1 cellular context compared by ENCODE assay signal in the genomic region with DNA sequence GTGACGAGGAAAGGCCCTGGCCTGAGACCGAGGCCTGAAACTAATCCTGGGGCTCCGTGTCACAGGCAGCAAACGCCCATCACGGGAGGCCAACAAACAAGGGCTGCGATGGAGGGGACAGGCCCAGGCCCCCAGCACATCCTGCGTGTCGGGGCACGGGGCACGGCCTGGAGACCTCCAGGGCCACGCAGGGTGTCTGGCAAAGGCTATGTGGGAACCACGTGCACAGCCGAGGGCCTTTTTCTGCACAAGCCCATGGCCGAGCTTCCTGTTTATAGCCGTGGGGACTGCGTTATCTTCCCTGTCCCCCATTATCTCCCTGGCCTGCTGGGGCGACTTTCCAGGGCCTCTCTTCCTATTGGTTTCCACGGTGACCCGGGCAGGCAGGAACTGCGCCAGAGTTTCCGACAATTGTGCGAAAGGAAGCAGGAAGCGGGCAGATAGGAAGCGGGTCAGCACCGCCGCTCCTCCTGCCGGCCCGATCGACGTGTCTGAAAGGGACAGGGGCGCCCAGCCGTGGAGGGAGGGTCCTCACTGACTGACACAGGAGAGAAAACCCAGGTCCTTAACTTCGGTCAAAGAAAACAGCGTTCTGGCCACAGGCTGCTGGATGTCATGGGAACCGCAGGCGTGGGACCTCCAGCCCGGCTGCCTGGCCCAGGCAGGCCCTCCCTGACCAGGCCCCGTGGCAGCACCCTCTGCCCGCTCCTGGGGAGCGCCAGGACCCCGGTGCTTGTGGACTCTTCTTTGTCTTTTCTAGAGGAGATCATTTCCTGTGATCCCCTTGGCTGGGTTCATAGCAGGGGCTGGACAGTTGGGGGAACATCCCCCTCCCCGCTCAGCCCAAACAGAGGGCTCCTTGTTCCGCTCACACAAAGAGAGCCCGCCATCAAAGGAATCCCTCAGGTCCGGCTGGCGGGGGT.
A peak's percentile ranks its signal among the peaks of the same experiment; 100 is the strongest.
TF ChIP-seq lines count a peak whose summit lies in the region.

No MANE protein-coding gene starts in this region.

TF ChIP-seq in K562, 482 proteins besides CTCF, POLR2A, EP300 and RAD21 (continued from another document and continues in another):
- TF ChIP-seq ZNF146 (CRISPR knock-in tag; IDR thresholded peaks at IDR 0.05; ENCODE audit: unreplicated experiment) (no peak), PHF21A (IDR thresholded peaks at IDR 0.05; ENCODE audit: borderline replicate concordance, low read depth) (no peak), GTF2A2 (tag; IDR thresholded peaks at IDR 0.05) (no peak), LCOR (CRISPR knock-in tag; IDR thresholded peaks at IDR 0.05) (peak; percentile 69; the same call in 1 of the 2 replicates), MCM2 (IDR thresholded peaks at IDR 0.05; ENCODE audit: low read depth) (no peak), RBM14 (IDR thresholded peaks at IDR 0.05; ENCODE audit: borderline replicate concordance, insufficient read depth, low read depth, low read length) (no peak), PYGO2 (tag; IDR thresholded peaks at IDR 0.05) (no peak), ZNF431 (CRISPR knock-in tag; IDR thresholded peaks at IDR 0.05) (no peak), KLF6 (CRISPR knock-in tag; IDR thresholded peaks at IDR 0.05; ENCODE audit: borderline replicate concordance) (no peak), BRF1 (IDR thresholded peaks at IDR 0.05; ENCODE audit: borderline replicate concordance, extremely low read depth, insufficient read length) (no peak), SIN3B (IDR thresholded peaks at IDR 0.05; ENCODE audit: low read depth) (no peak; the same call in 1 of the 2 replicates), ZC3H11A (IDR thresholded peaks at IDR 0.05; ENCODE audit: low read depth, low read length) (no peak), HMG20A (CRISPR knock-in tag; conservative IDR thresholded peaks at IDR 0.05) (no peak), ZNF583 (CRISPR knock-in tag; IDR thresholded peaks at IDR 0.05) (0 out of 2 replicates have a peak, but pooled peaks have one; percentile 78), STAT5A (IDR thresholded peaks at IDR 0.05; ENCODE audit: borderline replicate concordance, low read length) (no peak), EHMT2 (IDR thresholded peaks at IDR 0.05) (no peak), ZNF41 (CRISPR knock-in tag; conservative IDR thresholded peaks at IDR 0.05) (no peak), ZKSCAN3 (CRISPR knock-in tag; IDR thresholded peaks at IDR 0.05) (no peak), HDAC1 (IDR thresholded peaks at IDR 0.05) (0 out of 4 replicates have a peak, but pooled peaks of 1 of the 2 experiments have one; percentile 48), JUNB (CRISPR knock-in tag; conservative IDR thresholded peaks at IDR 0.05) (no peak), MYBL2 (IDR thresholded peaks at IDR 0.05; ENCODE audit: low read depth) (no peak), MYBL2 (CRISPR knock-in tag; IDR thresholded peaks at IDR 0.05; ENCODE audit: borderline replicate concordance) (no peak), ZFP1 (CRISPR knock-in tag; IDR thresholded peaks at IDR 0.05) (no peak), TFAM (CRISPR knock-in tag; conservative IDR thresholded peaks at IDR 0.05) (no peak), TCFL5 (CRISPR knock-in tag; conservative IDR thresholded peaks at IDR 0.05) (no peak), NUFIP1 (IDR thresholded peaks at IDR 0.05; ENCODE audit: partially characterized antibody) (no peak), FOS (IDR thresholded peaks at IDR 0.05; ENCODE audit: extremely low read depth, insufficient read length) (no peak), GTF2E2 (tag; IDR thresholded peaks at IDR 0.05) (no peak; the same call in 1 of the 2 replicates), SRF (CRISPR knock-in tag; IDR thresholded peaks at IDR 0.05) (no peak), SP2 (IDR thresholded peaks at IDR 0.05; ENCODE audit: extremely low read depth, low read depth, low read length, poor library complexity, severe bottlenecking) (no peak), MECOM (CRISPR knock-in tag; IDR thresholded peaks at IDR 0.05) (no peak), ZNF274 (IDR thresholded peaks at IDR 0.05; ENCODE audit: borderline replicate concordance, low read depth, low read length) (no peak), XRCC5 (IDR thresholded peaks at IDR 0.05; ENCODE audit: low read depth, low read length) (no peak), C11orf30 (IDR thresholded peaks at IDR 0.05; ENCODE audit: low read depth) (no peak), FUS (optimal IDR thresholded peaks at IDR 0.05; ENCODE audit: low read depth, low read length) (no peak), NFXL1 (CRISPR knock-in tag; IDR thresholded peaks at IDR 0.05) (no peak), SMARCA4 (IDR thresholded peaks at IDR 0.05) (peak; percentile 51), HMG20B (CRISPR knock-in tag; IDR thresholded peaks at IDR 0.05) (no peak), ELF1 (tag; IDR thresholded peaks at IDR 0.05) (peak; percentile 87), ZNF57 (CRISPR knock-in tag; IDR thresholded peaks at IDR 0.05) (no peak)
- TF ChIP-seq, protein P1, sequence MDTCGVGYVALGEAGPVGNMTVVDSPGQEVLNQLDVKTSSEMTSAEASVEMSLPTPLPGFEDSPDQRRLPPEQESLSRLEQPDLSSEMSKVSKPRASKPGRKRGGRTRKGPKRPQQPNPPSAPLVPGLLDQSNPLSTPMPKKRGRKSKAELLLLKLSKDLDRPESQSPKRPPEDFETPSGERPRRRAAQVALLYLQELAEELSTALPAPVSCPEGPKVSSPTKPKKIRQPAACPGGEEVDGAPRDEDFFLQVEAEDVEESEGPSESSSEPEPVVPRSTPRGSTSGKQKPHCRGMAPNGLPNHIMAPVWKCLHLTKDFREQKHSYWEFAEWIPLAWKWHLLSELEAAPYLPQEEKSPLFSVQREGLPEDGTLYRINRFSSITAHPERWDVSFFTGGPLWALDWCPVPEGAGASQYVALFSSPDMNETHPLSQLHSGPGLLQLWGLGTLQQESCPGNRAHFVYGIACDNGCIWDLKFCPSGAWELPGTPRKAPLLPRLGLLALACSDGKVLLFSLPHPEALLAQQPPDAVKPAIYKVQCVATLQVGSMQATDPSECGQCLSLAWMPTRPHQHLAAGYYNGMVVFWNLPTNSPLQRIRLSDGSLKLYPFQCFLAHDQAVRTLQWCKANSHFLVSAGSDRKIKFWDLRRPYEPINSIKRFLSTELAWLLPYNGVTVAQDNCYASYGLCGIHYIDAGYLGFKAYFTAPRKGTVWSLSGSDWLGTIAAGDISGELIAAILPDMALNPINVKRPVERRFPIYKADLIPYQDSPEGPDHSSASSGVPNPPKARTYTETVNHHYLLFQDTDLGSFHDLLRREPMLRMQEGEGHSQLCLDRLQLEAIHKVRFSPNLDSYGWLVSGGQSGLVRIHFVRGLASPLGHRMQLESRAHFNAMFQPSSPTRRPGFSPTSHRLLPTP (IDR thresholded peaks at IDR 0.05; ENCODE audit: borderline replicate concordance, extremely low read depth, insufficient read length): no peak
- TF ChIP-seq, protein P2, sequence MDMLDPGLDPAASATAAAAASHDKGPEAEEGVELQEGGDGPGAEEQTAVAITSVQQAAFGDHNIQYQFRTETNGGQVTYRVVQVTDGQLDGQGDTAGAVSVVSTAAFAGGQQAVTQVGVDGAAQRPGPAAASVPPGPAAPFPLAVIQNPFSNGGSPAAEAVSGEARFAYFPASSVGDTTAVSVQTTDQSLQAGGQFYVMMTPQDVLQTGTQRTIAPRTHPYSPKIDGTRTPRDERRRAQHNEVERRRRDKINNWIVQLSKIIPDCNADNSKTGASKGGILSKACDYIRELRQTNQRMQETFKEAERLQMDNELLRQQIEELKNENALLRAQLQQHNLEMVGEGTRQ (CRISPR knock-in tag; IDR thresholded peaks at IDR 0.05): no peak; the same call in 1 of the 2 replicates
- TF ChIP-seq, protein P3, sequence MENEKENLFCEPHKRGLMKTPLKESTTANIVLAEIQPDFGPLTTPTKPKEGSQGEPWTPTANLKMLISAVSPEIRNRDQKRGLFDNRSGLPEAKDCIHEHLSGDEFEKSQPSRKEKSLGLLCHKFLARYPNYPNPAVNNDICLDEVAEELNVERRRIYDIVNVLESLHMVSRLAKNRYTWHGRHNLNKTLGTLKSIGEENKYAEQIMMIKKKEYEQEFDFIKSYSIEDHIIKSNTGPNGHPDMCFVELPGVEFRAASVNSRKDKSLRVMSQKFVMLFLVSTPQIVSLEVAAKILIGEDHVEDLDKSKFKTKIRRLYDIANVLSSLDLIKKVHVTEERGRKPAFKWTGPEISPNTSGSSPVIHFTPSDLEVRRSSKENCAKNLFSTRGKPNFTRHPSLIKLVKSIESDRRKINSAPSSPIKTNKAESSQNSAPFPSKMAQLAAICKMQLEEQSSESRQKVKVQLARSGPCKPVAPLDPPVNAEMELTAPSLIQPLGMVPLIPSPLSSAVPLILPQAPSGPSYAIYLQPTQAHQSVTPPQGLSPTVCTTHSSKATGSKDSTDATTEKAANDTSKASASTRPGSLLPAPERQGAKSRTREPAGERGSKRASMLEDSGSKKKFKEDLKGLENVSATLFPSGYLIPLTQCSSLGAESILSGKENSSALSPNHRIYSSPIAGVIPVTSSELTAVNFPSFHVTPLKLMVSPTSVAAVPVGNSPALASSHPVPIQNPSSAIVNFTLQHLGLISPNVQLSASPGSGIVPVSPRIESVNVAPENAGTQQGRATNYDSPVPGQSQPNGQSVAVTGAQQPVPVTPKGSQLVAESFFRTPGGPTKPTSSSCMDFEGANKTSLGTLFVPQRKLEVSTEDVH (IDR thresholded peaks at IDR 0.05; ENCODE audit: low read depth, partially characterized antibody): peak; percentile 27
- TF ChIP-seq, protein P4, sequence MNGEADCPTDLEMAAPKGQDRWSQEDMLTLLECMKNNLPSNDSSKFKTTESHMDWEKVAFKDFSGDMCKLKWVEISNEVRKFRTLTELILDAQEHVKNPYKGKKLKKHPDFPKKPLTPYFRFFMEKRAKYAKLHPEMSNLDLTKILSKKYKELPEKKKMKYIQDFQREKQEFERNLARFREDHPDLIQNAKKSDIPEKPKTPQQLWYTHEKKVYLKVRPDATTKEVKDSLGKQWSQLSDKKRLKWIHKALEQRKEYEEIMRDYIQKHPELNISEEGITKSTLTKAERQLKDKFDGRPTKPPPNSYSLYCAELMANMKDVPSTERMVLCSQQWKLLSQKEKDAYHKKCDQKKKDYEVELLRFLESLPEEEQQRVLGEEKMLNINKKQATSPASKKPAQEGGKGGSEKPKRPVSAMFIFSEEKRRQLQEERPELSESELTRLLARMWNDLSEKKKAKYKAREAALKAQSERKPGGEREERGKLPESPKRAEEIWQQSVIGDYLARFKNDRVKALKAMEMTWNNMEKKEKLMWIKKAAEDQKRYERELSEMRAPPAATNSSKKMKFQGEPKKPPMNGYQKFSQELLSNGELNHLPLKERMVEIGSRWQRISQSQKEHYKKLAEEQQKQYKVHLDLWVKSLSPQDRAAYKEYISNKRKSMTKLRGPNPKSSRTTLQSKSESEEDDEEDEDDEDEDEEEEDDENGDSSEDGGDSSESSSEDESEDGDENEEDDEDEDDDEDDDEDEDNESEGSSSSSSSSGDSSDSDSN (IDR thresholded peaks at IDR 0.05; ENCODE audit: borderline replicate concordance in 1 of 2, low read depth in 2 of 2, low read length in 2 of 2): no peak
- TF ChIP-seq, protein P5, sequence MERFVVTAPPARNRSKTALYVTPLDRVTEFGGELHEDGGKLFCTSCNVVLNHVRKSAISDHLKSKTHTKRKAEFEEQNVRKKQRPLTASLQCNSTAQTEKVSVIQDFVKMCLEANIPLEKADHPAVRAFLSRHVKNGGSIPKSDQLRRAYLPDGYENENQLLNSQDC (CRISPR knock-in tag; IDR thresholded peaks at IDR 0.05): no peak
- TF ChIP-seq, protein P6, sequence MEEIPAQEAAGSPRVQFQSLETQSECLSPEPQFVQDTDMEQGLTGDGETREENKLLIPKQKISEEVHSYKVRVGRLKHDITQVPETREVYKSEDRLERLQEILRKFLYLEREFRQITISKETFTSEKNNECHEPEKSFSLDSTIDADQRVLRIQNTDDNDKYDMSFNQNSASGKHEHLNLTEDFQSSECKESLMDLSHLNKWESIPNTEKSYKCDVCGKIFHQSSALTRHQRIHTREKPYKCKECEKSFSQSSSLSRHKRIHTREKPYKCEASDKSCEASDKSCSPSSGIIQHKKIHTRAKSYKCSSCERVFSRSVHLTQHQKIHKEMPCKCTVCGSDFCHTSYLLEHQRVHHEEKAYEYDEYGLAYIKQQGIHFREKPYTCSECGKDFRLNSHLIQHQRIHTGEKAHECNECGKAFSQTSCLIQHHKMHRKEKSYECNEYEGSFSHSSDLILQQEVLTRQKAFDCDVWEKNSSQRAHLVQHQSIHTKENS (CRISPR knock-in tag; IDR thresholded peaks at IDR 0.05): no peak
- TF ChIP-seq, protein P7, sequence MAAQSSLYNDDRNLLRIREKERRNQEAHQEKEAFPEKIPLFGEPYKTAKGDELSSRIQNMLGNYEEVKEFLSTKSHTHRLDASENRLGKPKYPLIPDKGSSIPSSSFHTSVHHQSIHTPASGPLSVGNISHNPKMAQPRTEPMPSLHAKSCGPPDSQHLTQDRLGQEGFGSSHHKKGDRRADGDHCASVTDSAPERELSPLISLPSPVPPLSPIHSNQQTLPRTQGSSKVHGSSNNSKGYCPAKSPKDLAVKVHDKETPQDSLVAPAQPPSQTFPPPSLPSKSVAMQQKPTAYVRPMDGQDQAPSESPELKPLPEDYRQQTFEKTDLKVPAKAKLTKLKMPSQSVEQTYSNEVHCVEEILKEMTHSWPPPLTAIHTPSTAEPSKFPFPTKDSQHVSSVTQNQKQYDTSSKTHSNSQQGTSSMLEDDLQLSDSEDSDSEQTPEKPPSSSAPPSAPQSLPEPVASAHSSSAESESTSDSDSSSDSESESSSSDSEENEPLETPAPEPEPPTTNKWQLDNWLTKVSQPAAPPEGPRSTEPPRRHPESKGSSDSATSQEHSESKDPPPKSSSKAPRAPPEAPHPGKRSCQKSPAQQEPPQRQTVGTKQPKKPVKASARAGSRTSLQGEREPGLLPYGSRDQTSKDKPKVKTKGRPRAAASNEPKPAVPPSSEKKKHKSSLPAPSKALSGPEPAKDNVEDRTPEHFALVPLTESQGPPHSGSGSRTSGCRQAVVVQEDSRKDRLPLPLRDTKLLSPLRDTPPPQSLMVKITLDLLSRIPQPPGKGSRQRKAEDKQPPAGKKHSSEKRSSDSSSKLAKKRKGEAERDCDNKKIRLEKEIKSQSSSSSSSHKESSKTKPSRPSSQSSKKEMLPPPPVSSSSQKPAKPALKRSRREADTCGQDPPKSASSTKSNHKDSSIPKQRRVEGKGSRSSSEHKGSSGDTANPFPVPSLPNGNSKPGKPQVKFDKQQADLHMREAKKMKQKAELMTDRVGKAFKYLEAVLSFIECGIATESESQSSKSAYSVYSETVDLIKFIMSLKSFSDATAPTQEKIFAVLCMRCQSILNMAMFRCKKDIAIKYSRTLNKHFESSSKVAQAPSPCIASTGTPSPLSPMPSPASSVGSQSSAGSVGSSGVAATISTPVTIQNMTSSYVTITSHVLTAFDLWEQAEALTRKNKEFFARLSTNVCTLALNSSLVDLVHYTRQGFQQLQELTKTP (IDR thresholded peaks at IDR 0.05; ENCODE audit: low read depth in 1 of 2, partially characterized antibody in 2 of 2): no peak
